ENCODE assay signal across 22 cellular contexts in genomic region chr10:123549761-123550454, GRCh38.
DNase-seq lines count a peak whose midpoint lies in the region; ATAC-seq, FAIRE-seq and TF ChIP-seq lines count a peak whose summit lies in the region.
"Had no signal": no experiment of that assay in that cellular context is flagged by ENCODE, and none has a peak within 500 bp of the region (broad histone marks: within the 10 kb centered on the region; RNA-seq: fewer than 3 reads in every experiment).

No MANE protein-coding gene starts in this region.

- no peak overlapping the region for H3K4me2 ChIP-seq in GM12878 (ENCODE audit: control insufficient read depth, insufficient read depth)

- TF ChIP-seq RAD21 in GM12878 (IDR thresholded peaks at IDR 0.05; ENCODE audit: insufficient read depth, low read depth, low read length), result no peak

- intact Hi-C loops in GM12878 (cut with micrococcal nuclease; ENCODE audit: unreplicated experiment), result loop anchor here (5.0 kb wide), 1 partner anchor 398 kb away; the partner anchor contains the start of gene BUB3

- RAD21 ChIA-PET in GM12878 (lab: Charles Lee; ENCODE audit: unreplicated experiment), result no interaction called here

- H3K4me3 Mint-ChIP-seq in type B pancreatic cell, result no peak overlapping the region
- H3K4me3 Mint-ChIP-seq: CD8-positive, alpha-beta memory T cell had no signal

- FAIRE-seq in GM12892 (lab: Jason Lieb, UNC), result peak; percentile 5
- FAIRE-seq in GM12878 (lab: Jason Lieb, UNC), result no peak
- FAIRE-seq: K562 had no signal

- H3K27me3 ChIP-seq in GM12878 (replicated peaks in 1 of 2; ENCODE audit: control insufficient read depth in 2 of 2, insufficient read depth in 2 of 2, low read length in 1 of 2), result no peaks in the 10 kb centered on the region

- H3K4me1 ChIP-seq in GM12878 (ENCODE audit: control insufficient read depth, insufficient read depth, low read length), result peaks cover 49% of the 10 kb centered on the region
- H3K4me1 ChIP-seq: HAP-1 had no signal

- no peaks in the 10 kb centered on the region for H3K79me2 ChIP-seq in GM12878 (ENCODE audit: control insufficient read depth, insufficient read depth, low read length)

- no peaks in the 10 kb centered on the region for H4K20me1 ChIP-seq in GM12878 (ENCODE audit: control insufficient read depth, insufficient read depth)

- no peak overlapping the region for H2AFZ ChIP-seq in GM12878 (ENCODE audit: control insufficient read depth, low read depth, low read length)

- no TSS peak for BruUV-seq in GM12878 (replicated peaks; lab: Mats Ljungman, UMichigan)

- H3K27ac Mint-ChIP-seq in type B pancreatic cell, result no peak overlapping the region

- no peak overlapping the region for H3K4me3 ChIP-seq in GM12878
- H3K4me3 ChIP-seq: HAP-1, K562 had no signal

- WGBS in GM12878 (ENCODE audit: insufficient coverage, insufficient replicate concordance, low lambda C conversion rate, missing lambda C conversion rate), result 84% methylated on average over 7 of the region's 7 CpGs

- H3K9me3 ChIP-seq in GM12878 (replicated peaks; ENCODE audit: control insufficient read depth, insufficient read depth, low read length), result peaks cover 14% of the 10 kb centered on the region; the same call in 2 of the 3 replicates
- H3K9me3 ChIP-seq: HAP-1 had no signal

- H3K9ac ChIP-seq in GM12878 (ENCODE audit: control insufficient read depth, insufficient read depth, low read length), result no peak overlapping the region

- TF ChIP-seq POLR2A in GM12892 (IDR thresholded peaks at IDR 0.05; ENCODE audit: low read depth, low read length) (no peak), GM12878 (IDR thresholded peaks at IDR 0.05; ENCODE audit: low read depth, low read length) (no peak)

- DNase-seq in NOMO-1 treated with DMSO at 0.1 percent for 48 hours (lab: John Stamatoyannopoulos, UW; ENCODE audit: unreplicated experiment), result peak; percentile 13
- DNase-seq in NOMO-1 treated with dmso at 0.1 percent for 144 hours (lab: John Stamatoyannopoulos, UW; ENCODE audit: unreplicated experiment), result no peak
- DNase-seq in GM12892 (ENCODE audit: insufficient read length), result no peak
- DNase-seq in GM12878 (ENCODE audit: low read depth, low spot score), result no peak
- DNase-seq in type B pancreatic cell (ENCODE audit: extremely low spot score, unreplicated experiment), result peak; percentile 34
- DNase-seq in activated CD4-positive, CD25-positive, alpha-beta regulatory T cell treated with anti-CD3 and anti-CD28 coated beads, Interleukin-2, amount 50 U/mL, for 72 hours, result no peak
- DNase-seq in NCI-H69 (lab: John Stamatoyannopoulos, UW), result no peak
- DNase-seq: 8988T; Calu3; CD8-positive, alpha-beta memory T cell; DMS153; MM.1S; NCI-H1105 treated with DMSO at 0.1 percent for 48 hours; NCI-H2081 treated with DMSO at 0.1 percent for 48 hours; NCI-H2171 treated with DMSO at 0.1 percent for 48 hours; NCI-H524 treated with DMSO at 0.1 percent for 48 hours; PC-3; Right ventricle myocardium superior; SW 1271 had no signal

- H3K27ac ChIP-seq in GM12878 (ENCODE audit: control insufficient read depth, insufficient read depth), result no peak overlapping the region; the same call in 1 of the 2 replicates
- H3K27ac ChIP-seq: C4-2B had no signal

- POLR2A ChIA-PET in GM12878 (lab: Charles Lee), result no interaction called here

- in situ Hi-C loops in GM12878 (cut with MboI), result loop anchor here (5.0 kb wide), 3 partner anchors 158 to 508 kb away; no protein-coding TSS in a partner anchor

- peaks cover 55% of the 10 kb centered on the region for H3K27me3 Mint-ChIP-seq in type B pancreatic cell

- no peak for ATAC-seq in GM12878
- ATAC-seq: K562, PC-3 had no signal

- SMC1A ChIA-PET in GM12878 (lab: Charles Lee; ENCODE audit: uncharacterized antibody, unreplicated experiment), result no interaction called here

- no peaks in the 10 kb centered on the region for H3K36me3 Mint-ChIP-seq in type B pancreatic cell

- H3K4me1 Mint-ChIP-seq in type B pancreatic cell (ENCODE audit: unreplicated experiment), result no peaks in the 10 kb centered on the region
- H3K4me1 Mint-ChIP-seq: CD8-positive, alpha-beta memory T cell had no signal

- no peaks in the 10 kb centered on the region for H3K9me3 Mint-ChIP-seq in type B pancreatic cell

- TF ChIP-seq EP300 in GM12878 (IDR thresholded peaks at IDR 0.05; ENCODE audit: borderline replicate concordance in 1 of 2, control insufficient read depth in 1 of 2, low read depth in 2 of 2, low read length in 2 of 2), result no peak

- CTCF ChIA-PET in GM12878 (lab: Yijun Ruan, JAX), result interaction anchor here (0.5 kb wide), 1 partner anchor 490 kb away, joined by 3 read pairs; no protein-coding TSS in a partner anchor

- H3K36me3 ChIP-seq in GM12878 (ENCODE audit: control insufficient read depth in 2 of 2, insufficient read depth in 2 of 2, low read length in 1 of 2), result no peaks in the 10 kb centered on the region; a peak in 1 of 4 replicates
- H3K36me3 ChIP-seq: HAP-1 had no signal

- TF ChIP-seq CTCF in GM12878 (IDR thresholded peaks at IDR 0.05 in 2 of 3, conservative IDR thresholded peaks at IDR 0.05 in 1 of 3; ENCODE audit: control insufficient read depth in 2 of 3, extremely low read depth in 1 of 3, insufficient read depth in 1 of 3, low read depth in 3 of 3, low read length in 3 of 3) (no peak), type B pancreatic cell (conservative IDR thresholded peaks at IDR 0.05) (no peak)

TF ChIP-seq in GM12878, 131 proteins besides CTCF, POLR2A, EP300 and RAD21:
- TF ChIP-seq TARDBP (IDR thresholded peaks at IDR 0.05; ENCODE audit: borderline replicate concordance) (no peak), ATF7 (IDR thresholded peaks at IDR 0.05; ENCODE audit: low read depth) (no peak), RUNX3 (IDR thresholded peaks at IDR 0.05; ENCODE audit: low read length) (peak; percentile 44)
TF ChIP-seq in GM12878: peak in this region for 1.

Comparison
In these comparisons a context has a peak if more than half of its experiments do, and no peak if none do; other contexts are left out.
1. DNase-seq: peak in NOMO-1 treated with DMSO at 0.1 percent for 48 hours (single experiment) and type B pancreatic cell (single experiment); none in NOMO-1 treated with dmso at 0.1 percent for 144 hours (single experiment), GM12892 (single experiment), GM12878 (single experiment), activated CD4-positive, CD25-positive, alpha-beta regulatory T cell treated with anti-CD3 and anti-CD28 coated beads, Interleukin-2, amount 50 U/mL, for 72 hours (single experiment) and NCI-H69 (single experiment).